In genomic region chr17:38800237-38800760, GRCh38 we compare ENCODE assay signal across 7 cellular contexts. TPM values are rescaled to one million over a fixed set of nuclear protein-coding genes. Genes with fewer than 3 reads are reported as not detected.
A peak's percentile ranks its signal among the peaks of the same experiment; 100 is the strongest.
DNase-seq lines count a peak whose midpoint lies in the region; ATAC-seq and TF ChIP-seq lines count a peak whose summit lies in the region.

No MANE protein-coding gene starts in this region.

- no peak overlapping the region for H2AFZ ChIP-seq in HCT116 (ENCODE audit: low read depth, low read length, poor library complexity, severe bottlenecking)

- ATAC-seq in HCT116 (no peak), T-cell (replicated peaks in 1 of 4) (no peak), HG03025 (IDR thresholded peaks at IDR 0.05; ENCODE audit: low FRiP score, unreplicated experiment) (no peak)

- H3K27me3 Mint-ChIP-seq in T-cell, result no peaks in the 10 kb centered on the region

- peak overlapping the region; percentile 79 for H3K9ac ChIP-seq in HCT116 (ENCODE audit: low read length)
- H3K9ac ChIP-seq in skeletal muscle tissue (ENCODE audit: low read depth in 1 of 3, low read length in 3 of 3), result peak overlapping the region; percentile 83 to 89 (median 85)

- H3K79me2 ChIP-seq in HCT116 (ENCODE audit: insufficient read depth, low read length), result peaks cover 39% of the 10 kb centered on the region

- peak overlapping the region; percentile 80 to 95 (median 83) for H3K4me3 Mint-ChIP-seq in T-cell

- peaks cover 40 to 43% (median 43%) of the 10 kb centered on the region in 3 donors for H3K4me1 Mint-ChIP-seq in T-cell

- BruUV-seq in HCT116 (replicated peaks; lab: Mats Ljungman, UMichigan), result TSS peak; percentile 91

- no peaks in the 10 kb centered on the region for H4K20me1 ChIP-seq in HCT116 (ENCODE audit: insufficient read depth)

- H3K4me2 ChIP-seq in HCT116 (ENCODE audit: low read length), result peak overlapping the region; percentile 88

- H3K4me3 ChIP-seq in HCT116 (replicated peaks in 1 of 2; ENCODE audit: low read depth in 1 of 2, low read length in 2 of 2) (peak overlapping the region; percentile 53 to 85), foreskin fibroblast (ENCODE audit: low read depth in 1 of 2, low read length in 2 of 2) (peak overlapping the region; percentile 62 to 68), skeletal muscle tissue (ENCODE audit: low read length in 3 of 3) (peak overlapping the region; percentile 72 to 80 (median 72))

- RAD21 ChIA-PET in HCT116 (lab: Charles Lee; ENCODE audit: low non-redundant PET in 1 of 2, low total read pairs in 2 of 2, uncharacterized antibody in 2 of 2, unreplicated experiment in 2 of 2), result no interaction called here

- POLR2A ChIA-PET in HCT116 (lab: Charles Lee) (no interaction called here), T-cell (lab: Charles Lee) (interaction anchor here in 1 of 2 donors (0.5 kb wide), 1 partner anchor 45 kb away, joined by 7 read pairs; no protein-coding TSS in a partner anchor)

- no peak for TF ChIP-seq POLR2A in HCT116 (IDR thresholded peaks at IDR 0.05; ENCODE audit: borderline replicate concordance, extremely low read depth, insufficient read depth, insufficient read length)

- intact Hi-C loops in HCT116 (cut with micrococcal nuclease), result no loop called here

- H3K27me3 ChIP-seq in HCT116 (ENCODE audit: insufficient read depth, low read length) (no peaks in the 10 kb centered on the region), skeletal muscle tissue (ENCODE audit: control insufficient read depth in 3 of 3, insufficient read depth in 3 of 3, low read length in 3 of 3) (no peaks in the 10 kb centered on the region)

- no peak for TF ChIP-seq RAD21 in HCT116 (IDR thresholded peaks at IDR 0.05; ENCODE audit: low read depth)

- H3K9me2 ChIP-seq in HCT116 (ENCODE audit: insufficient read depth), result no peaks in the 10 kb centered on the region

- H3K36me3 Mint-ChIP-seq in T-cell, result peaks cover 26% of the 10 kb centered on the region

- H3K9me3 Mint-ChIP-seq in T-cell, result no peaks in the 10 kb centered on the region

- H3K36me3 ChIP-seq in HCT116 (ENCODE audit: control insufficient read depth in 1 of 2, insufficient read depth in 2 of 2, low read length in 2 of 2) (peaks cover 21 to 22% of the 10 kb centered on the region in 2 experiments; a peak in 3 of 4 replicates), skeletal muscle tissue (ENCODE audit: control insufficient read depth in 3 of 3, insufficient read depth in 3 of 3, low read length in 3 of 3) (peaks cover 23 to 29% (median 29%) of the 10 kb centered on the region in 3 donors)

- DNase-seq in HCT116 (ENCODE audit: low read depth, low spot score) (no peak), T-cell (no peak), foreskin fibroblast (peak in 1 of 2 donors; percentile 44), NCI-H69 (lab: John Stamatoyannopoulos, UW) (no peak)
- DNase-seq in activated CD4-positive, alpha-beta T cell treated with anti-CD3 and anti-CD28 coated beads, Interleukin-2, amount 50 U/mL, for 4 hours, result no peak

- no peaks in the 10 kb centered on the region for H3K9me3 ChIP-seq in HCT116 (ENCODE audit: control insufficient read depth in 1 of 2, insufficient read depth in 1 of 2, low read depth in 1 of 2, low read length in 2 of 2)
- no peaks in the 10 kb centered on the region for H3K9me3 ChIP-seq in skeletal muscle tissue (ENCODE audit: control insufficient read depth in 3 of 3, low read length in 3 of 3)

- H3K27ac ChIP-seq in HCT116 (ENCODE audit: low read depth, low read length) (peak overlapping the region; percentile 99), skeletal muscle tissue (ENCODE audit: low read depth, low read length) (peak overlapping the region; percentile 97)

- TF ChIP-seq CTCF in HCT116 (IDR thresholded peaks at IDR 0.05 in 2 of 3, conservative IDR thresholded peaks at IDR 0.05 in 1 of 3; ENCODE audit: borderline replicate concordance in 1 of 3, insufficient read depth in 1 of 3, low read depth in 2 of 3, low read length in 2 of 3) (no peak), foreskin fibroblast (IDR thresholded peaks at IDR 0.05; ENCODE audit: low read depth, low read length) (no peak)

- CTCF ChIA-PET in HCT116 (lab: Charles Lee) (no interaction called here), T-cell (lab: Charles Lee) (no interaction called here)

- peaks cover 11 to 20% of the 10 kb centered on the region in 2 experiments for H3K4me1 ChIP-seq in HCT116 (ENCODE audit: control insufficient read depth in 1 of 2, insufficient read depth in 2 of 2, low read length in 2 of 2)
- H3K4me1 ChIP-seq in skeletal muscle tissue (ENCODE audit: control insufficient read depth in 3 of 3, insufficient read depth in 3 of 3, low read length in 3 of 3), result peaks cover 28 to 35% (median 32%) of the 10 kb centered on the region in 3 donors

- H3K27ac Mint-ChIP-seq in T-cell, result peak overlapping the region; percentile 86 to 88

TF ChIP-seq in HCT116, 20 proteins besides CTCF, POLR2A, EP300 and RAD21:
- TF ChIP-seq EZH2phosphoT487 (IDR thresholded peaks at IDR 0.05; ENCODE audit: borderline replicate concordance) (no peak), SIN3A (IDR thresholded peaks at IDR 0.05; ENCODE audit: low read depth) (no peak)
TF ChIP-seq in HCT116: peak in this region for 0.

RNA-seq across cellular contexts. Expression of gene PIP4K2B, which starts 0.9 kb away (rescaled TPM):
- total RNA-seq in HCT116 (2021; ENCODE audit: unreplicated experiment) (40.3 TPM), T-cell (10 to 100 TPM; 36.4 to 60.3 (median 52.6) TPM), skeletal muscle tissue (37.6 TPM)
- 23.3 and 29.5 TPM in 2 replicates for polyA plus RNA-seq in HCT116 (2012)

RNA-seq across cellular contexts. Expression of gene CWC25, which starts 24.8 kb away (rescaled TPM):
- total RNA-seq in HCT116 (2021; ENCODE audit: unreplicated experiment), result 23.9 TPM
- 14.1 and 17.2 TPM in 2 replicates for polyA plus RNA-seq in HCT116 (2012)
- 10 to 100 TPM; 31.5 to 45.8 (median 44.3) TPM for total RNA-seq in T-cell
- total RNA-seq in skeletal muscle tissue, result 12.0 TPM

RNA-seq across cellular contexts. Expression of gene PSMB3, which starts 47.8 kb away (rescaled TPM):
- total RNA-seq in HCT116 (2021; ENCODE audit: unreplicated experiment) (346 TPM), T-cell (100 to 1,000 TPM in 3 of 5 donors, 10 to 100 TPM in 2; 81.2 to 116 (median 104) TPM), skeletal muscle tissue (156 TPM)
- polyA plus RNA-seq in HCT116 (2012), result 387 and 435 TPM in 2 replicates

RNA-seq across cellular contexts. Expression of gene PCGF2, which starts 52.2 kb away (rescaled TPM):
- total RNA-seq in HCT116 (2021; ENCODE audit: unreplicated experiment) (64.6 TPM), T-cell (under 1 TPM in 3 of 5 donors, not detected in 2; 0.28 to 0.69 (median 0.53) TPM), skeletal muscle tissue (3.1 TPM)
- polyA plus RNA-seq in HCT116 (2012), result 60.2 and 61.4 TPM in 2 replicates

RNA-seq across cellular contexts. Expression of gene RPL23, which starts 53.2 kb away (rescaled TPM):
- total RNA-seq in HCT116 (2021; ENCODE audit: unreplicated experiment) (1,631 TPM), T-cell (1,000 to 10,000 TPM; 1,638 to 2,124 (median 1,743) TPM), skeletal muscle tissue (2,779 TPM)
- polyA plus RNA-seq in HCT116 (2012), result 2,133 and 2,505 TPM in 2 replicates
